Comparison of ENCODE assay signal across 9 cellular contexts in the genomic region with DNA sequence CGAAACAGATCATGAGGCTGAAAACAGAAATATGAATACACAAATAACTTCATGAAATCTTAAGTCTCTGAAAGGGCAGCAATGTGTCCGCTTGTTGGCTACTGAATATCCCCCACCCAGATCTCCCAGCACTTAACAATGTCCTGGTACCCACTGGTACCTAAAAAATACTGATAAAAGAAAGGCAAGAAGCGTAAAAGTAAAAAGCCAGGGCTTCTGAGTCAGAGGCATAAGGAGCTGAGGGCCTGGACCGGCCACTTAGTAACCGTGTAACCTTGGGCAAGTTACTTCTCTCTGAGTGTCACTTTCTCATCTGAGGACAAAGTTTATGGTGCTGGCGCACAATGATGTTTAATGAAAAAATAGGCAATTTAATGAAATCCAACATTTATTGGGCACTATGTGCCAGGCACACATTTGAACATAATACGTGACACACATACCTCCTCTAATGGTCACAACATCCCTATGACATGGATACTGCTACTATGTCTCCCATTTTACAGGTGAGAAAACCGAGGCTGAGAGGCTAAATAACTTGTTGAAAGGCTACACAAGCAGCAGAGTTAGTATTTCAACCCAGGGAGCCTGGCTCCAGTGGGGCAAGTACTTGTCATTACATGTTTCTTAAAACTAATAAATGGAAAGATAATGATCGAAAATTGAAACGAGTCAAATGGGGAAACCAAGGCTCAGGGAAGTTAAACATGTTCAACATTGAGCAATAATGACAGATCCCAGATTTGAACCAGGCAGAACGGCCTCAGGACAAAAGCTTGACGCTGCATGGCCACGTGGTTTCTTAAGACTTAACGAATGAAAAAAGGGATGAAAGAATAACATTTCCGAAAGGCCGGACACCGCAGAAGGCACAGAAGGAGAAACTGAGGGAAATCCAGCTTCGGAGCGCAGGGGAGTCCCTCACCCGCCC. TPM values are rescaled to one million over a fixed set of nuclear protein-coding genes. Genes with fewer than 3 reads are reported as not detected.
DNase-seq lines count a peak whose midpoint lies in the region; ATAC-seq and TF ChIP-seq lines count a peak whose summit lies in the region.
"Had no signal": no experiment of that assay in that cellular context is flagged by ENCODE, and none has a peak within 500 bp of the region (broad histone marks: within the 10 kb centered on the region; RNA-seq: fewer than 3 reads in every experiment).

No MANE protein-coding gene starts in this region.

- WGBS in IMR-90 (ENCODE audit: extremely low coverage in 2 of 2, insufficient read length in 1 of 2), 2 experiments, result 0% methylated on average over 10 of the region's 20 CpGs; no CpG with 5 or more reads in 1 of the 2 experiments

- no peak overlapping the region; the same call in 2 of the 3 replicates for H2BK15ac ChIP-seq in IMR-90 (ENCODE audit: low read depth, low read length)

- peak overlapping the region; percentile 100 for H3K4me2 ChIP-seq in IMR-90 (ENCODE audit: low read depth, low read length)

- peak overlapping the region; percentile 15 for H4K91ac ChIP-seq in IMR-90 (ENCODE audit: insufficient read depth, low read depth, low read length)

- dilution Hi-C loops in IMR-90 (cut with HindIII; ENCODE audit: low sequenced_read_pairs, unreplicated experiment), result no loop called here

- peak overlapping the region; percentile 88 for H3K23ac ChIP-seq in IMR-90 (ENCODE audit: low read depth, low read length)

- DNase-seq in CD4-positive, alpha-beta memory T cell, result no peak
- DNase-seq in IMR-90 (peak; percentile 33), ascending aorta (ENCODE audit: low spot score in 2 of 2) (peak in 1 of 2 donors; percentile 64), kidney tubule cell (ENCODE audit: low spot score) (peak; percentile 25), superior temporal gyrus (ENCODE audit: extremely low spot score) (peak; percentile 44), ureter (ENCODE audit: low spot score) (no peak)
- no peak for DNase-seq in activated CD4-positive, CD25-positive, alpha-beta regulatory T cell treated with anti-CD3 and anti-CD28 coated beads, Interleukin-2, amount 50 U/mL, for 72 hours

- peaks cover 13 to 49% of the 10 kb centered on the region in 2 experiments for H3K79me1 ChIP-seq in IMR-90 (ENCODE audit: low read depth in 1 of 2, low read length in 2 of 2)

- peaks cover 5% of the 10 kb centered on the region; the same call in 1 of the 2 replicates for H3K9me1 ChIP-seq in IMR-90 (ENCODE audit: insufficient read depth, low read length)

- peaks cover 16% of the 10 kb centered on the region for H3K36me3 ChIP-seq in CD4-positive, alpha-beta memory T cell (ENCODE audit: insufficient read depth, low read length)
- H3K36me3 ChIP-seq in IMR-90 (ENCODE audit: control insufficient read depth, insufficient read depth, low read length) (peaks cover 5% of the 10 kb centered on the region), ascending aorta (peaks cover 4% of the 10 kb centered on the region in 2 donors)

- H3K9me3 Mint-ChIP-seq in CD4-positive, alpha-beta memory T cell, result peaks cover 0 to 2% (median 0%) of the 10 kb centered on the region in 8 donors

- in situ Hi-C loops in IMR-90 (cut with MboI; ENCODE audit: low sequenced_read_pairs), result no loop called here

- peak overlapping the region; percentile 90 for H3K14ac ChIP-seq in IMR-90 (replicated peaks; ENCODE audit: low read depth, low read length)

- TF ChIP-seq POLR2A in IMR-90 (IDR thresholded peaks at IDR 0.05; ENCODE audit: low read depth, low read length), result no peak

- CTCF ChIA-PET in CD4-positive, alpha-beta memory T cell (lab: Charles Lee; ENCODE audit: partially characterized antibody), result interaction anchor here (0.6 kb wide), 1 partner anchor 221 kb away, joined by 5 read pairs; no protein-coding TSS in a partner anchor
- CTCF ChIA-PET in IMR-90 (lab: Yijun Ruan, JAX), result interaction anchor here (0.6 kb wide), 2 partner anchors 397 to 434 kb away, joined by 3 read pairs; no protein-coding TSS in a partner anchor

- H4K8ac ChIP-seq in IMR-90 (ENCODE audit: low read depth in 2 of 2, low read length in 2 of 2), result peak overlapping the region; percentile 19 to 64; a peak in 2 of 4 replicates

- H2BK5ac ChIP-seq in IMR-90 (ENCODE audit: low read depth, low read length, poor library complexity, severe bottlenecking), result peak overlapping the region; percentile 73

- peak overlapping the region; percentile 59 to 92 for H3K4me3 ChIP-seq in CD4-positive, alpha-beta memory T cell (ENCODE audit: low read length in 2 of 2)
- H3K4me3 ChIP-seq in IMR-90 (ENCODE audit: insufficient read depth, low read depth, low read length) (peak overlapping the region; percentile 70), ascending aorta (peak overlapping the region; percentile 66 to 69)

- peak overlapping the region; percentile 79; the same call in 1 of the 2 replicates for H4K5ac ChIP-seq in IMR-90 (ENCODE audit: low read depth, low read length)

- TF ChIP-seq CTCF in IMR-90 (conservative IDR thresholded peaks at IDR 0.05; ENCODE audit: low read depth, low read length) (no peak), ascending aorta (IDR thresholded peaks at IDR 0.05) (no peak)

- peak overlapping the region; percentile 95 to 100 (median 98) for H3K4me3 Mint-ChIP-seq in CD4-positive, alpha-beta memory T cell

- 0 out of 2 replicates have a peak, but pooled peaks cover 3% of the 10 kb centered on the region for H4K20me1 ChIP-seq in IMR-90 (ENCODE audit: insufficient read depth, low read length)

- H3K36me3 Mint-ChIP-seq in CD4-positive, alpha-beta memory T cell, result peaks cover 15 to 39% of the 10 kb centered on the region in 2 donors

- H2BK120ac ChIP-seq in IMR-90 (ENCODE audit: low read depth, low read length), result no peak overlapping the region

- H3K27ac Mint-ChIP-seq in CD4-positive, alpha-beta memory T cell, result peak overlapping the region; percentile 82 to 96 (median 94)

- peak overlapping the region; percentile 97 for H2AFZ ChIP-seq in IMR-90 (replicated peaks; ENCODE audit: low read length, poor library complexity)

- no peak overlapping the region for H2BK20ac ChIP-seq in IMR-90 (ENCODE audit: low read depth, low read length)

- TF ChIP-seq RAD21 in IMR-90 (IDR thresholded peaks at IDR 0.05; ENCODE audit: low read length), result no peak

- peak overlapping the region; percentile 85 for H3K27ac ChIP-seq in CD4-positive, alpha-beta memory T cell (ENCODE audit: low read depth, low read length)
- peak overlapping the region; percentile 82 for H3K27ac ChIP-seq in IMR-90 (ENCODE audit: insufficient read depth, low read length)
- H3K27ac ChIP-seq in ascending aorta, result peak overlapping the region; percentile 84 to 89

- ATAC-seq in IMR-90 (ENCODE audit: low read depth) (no peak), GM21515 (IDR thresholded peaks at IDR 0.05; ENCODE audit: unreplicated experiment) (no peak)

- peak overlapping the region; percentile 81 for H3K9ac ChIP-seq in IMR-90 (ENCODE audit: low read depth, low read length)

- no peaks in the 10 kb centered on the region for H3K9me3 ChIP-seq in CD4-positive, alpha-beta memory T cell (ENCODE audit: control insufficient read depth in 1 of 2, low read length in 2 of 2)
- no peaks in the 10 kb centered on the region for H3K9me3 ChIP-seq in IMR-90 (ENCODE audit: control insufficient read depth, insufficient read depth, low read length)
- no peaks in the 10 kb centered on the region for H3K9me3 ChIP-seq in ascending aorta

- H3K27me3 ChIP-seq in CD4-positive, alpha-beta memory T cell (ENCODE audit: insufficient read depth, low read length), result no peaks in the 10 kb centered on the region
- H3K27me3 ChIP-seq in IMR-90 (ENCODE audit: control insufficient read depth, insufficient read depth, low read length) (no peaks in the 10 kb centered on the region), ascending aorta (no peaks in the 10 kb centered on the region)

- H3K4ac ChIP-seq in IMR-90 (ENCODE audit: low read depth, low read length), result peak overlapping the region; percentile 86

- POLR2A ChIA-PET in CD4-positive, alpha-beta memory T cell (lab: Charles Lee; ENCODE audit: partially characterized antibody), result interaction anchor here (1.1 kb wide), 1 partner anchor 12 kb away, joined by 5 read pairs; no protein-coding TSS in a partner anchor
- POLR2A ChIA-PET in IMR-90 (lab: Charles Lee; ENCODE audit: unreplicated experiment), result no interaction called here

- peaks cover 46% of the 10 kb centered on the region for H3K4me1 ChIP-seq in CD4-positive, alpha-beta memory T cell (ENCODE audit: insufficient read depth, low read length)
- H3K4me1 ChIP-seq in IMR-90 (ENCODE audit: control insufficient read depth, insufficient read depth, low read length), result peaks cover 5% of the 10 kb centered on the region
- H3K4me1 ChIP-seq in ascending aorta, result peaks cover 9 to 16% of the 10 kb centered on the region in 2 donors

- H2AK5ac ChIP-seq in IMR-90 (ENCODE audit: low read depth, low read length), result peak overlapping the region; percentile 77

- BruUV-seq in IMR-90 (replicated peaks; lab: Mats Ljungman, UMichigan), result TSS peak; percentile 18

- peak overlapping the region; percentile 45 for H3K18ac ChIP-seq in IMR-90 (ENCODE audit: low read depth, low read length)

- intact Hi-C loops in CD4-positive, alpha-beta memory T cell (cut with micrococcal nuclease), result loop anchor here (1.0 to 10.0 kb wide), 5 partner anchors 7 to 1801 kb away; partner anchors contain the start of genes DNTTIP1, ELMO2, WFDC3 and YWHAB
- intact Hi-C loops in IMR-90 (cut with micrococcal nuclease), result loop anchor here (5.0 kb wide), 1 partner anchor 1726 kb away; the partner anchor contains the start of gene TOMM34
- intact Hi-C loops in ascending aorta (cut with DNase I), result loop anchor here (1.0 to 10.0 kb wide), 5 partner anchors 21 to 754 kb away; partner anchors contain the start of genes CD40, NCOA5, PCIF1 and SLC2A10

- H3K56ac ChIP-seq in IMR-90 (ENCODE audit: extremely low read depth, insufficient read depth, low read length), result peak overlapping the region; percentile 86

- H2AK9ac ChIP-seq in IMR-90 (replicated peaks; ENCODE audit: low read depth, low read length, poor library complexity), result peak overlapping the region; percentile 95

- peaks cover 34 to 54% (median 48%) of the 10 kb centered on the region in 4 donors for H3K4me1 Mint-ChIP-seq in CD4-positive, alpha-beta memory T cell

- H3K27me3 Mint-ChIP-seq in CD4-positive, alpha-beta memory T cell, result no peaks in the 10 kb centered on the region

RNA-seq across cellular contexts. Expression of gene TP53RK, which starts 0.8 kb away (rescaled TPM):
- total RNA-seq in CD4-positive, alpha-beta memory T cell, result 10 to 100 TPM; 25.7 to 29.4 TPM
- 10 to 100 TPM; 13.5 to 16.6 TPM for polyA plus RNA-seq in CD4-positive, alpha-beta memory T cell
- total RNA-seq in IMR-90 (2012; rRNA removed) (10.6 and 16.1 TPM in 2 replicates), ascending aorta (30.8 TPM), ureter (13.5 TPM)
- 8.7 and 9.0 TPM in 2 replicates for polyA plus RNA-seq in IMR-90 (2012; rRNA removed)
- polyA plus RNA-seq in IMR-90 (2012; cell fraction: cytosol; rRNA removed), result 7.0 and 8.1 TPM in 2 replicates
- polyA plus RNA-seq in IMR-90 (2012; cell fraction: nucleus; rRNA removed; ENCODE audit: low replicate concordance), result 2.5 and 3.0 TPM in 2 replicates

RNA-seq across cellular contexts. Expression of gene SLC2A10, which starts 21.0 kb away (rescaled TPM):
- total RNA-seq in CD4-positive, alpha-beta memory T cell, result not detected
- not detected for polyA plus RNA-seq in CD4-positive, alpha-beta memory T cell
- total RNA-seq in IMR-90 (2012; rRNA removed) (14.7 and 15.2 TPM in 2 replicates), ascending aorta (13.1 TPM), ureter (25.9 TPM)
- polyA plus RNA-seq in IMR-90 (2012; rRNA removed), result 22.0 TPM in 2 replicates
- polyA plus RNA-seq in IMR-90 (2012; cell fraction: cytosol; rRNA removed), result 15.4 and 26.3 TPM in 2 replicates
- polyA plus RNA-seq in IMR-90 (2012; cell fraction: nucleus; rRNA removed; ENCODE audit: low replicate concordance), result 21.8 and 22.7 TPM in 2 replicates
- total RNA-seq: T-helper 1 cell treated with Interleukin-12 subunit alpha and Interleukin-12 subunit beta and Interleukin-4 antibody, amounts not matched to agents 30 ng/mL and 1 ng/mL, for 36 hours had no signal

RNA-seq across cellular contexts. Expression of gene SLC13A3, which starts 37.2 kb away (rescaled TPM):
- total RNA-seq in CD4-positive, alpha-beta memory T cell, result under 1 TPM in 1 of 2 experiments, not detected in 1; 0.36 TPM
- not detected for polyA plus RNA-seq in CD4-positive, alpha-beta memory T cell
- 2.5 and 2.8 TPM in 2 replicates for total RNA-seq in IMR-90 (2012; rRNA removed)
- 3.9 and 4.2 TPM in 2 replicates for polyA plus RNA-seq in IMR-90 (2012; rRNA removed)
- polyA plus RNA-seq in IMR-90 (2012; cell fraction: cytosol; rRNA removed), result 2.6 and 2.9 TPM in 2 replicates
- 4.3 and 5.7 TPM in 2 replicates for polyA plus RNA-seq in IMR-90 (2012; cell fraction: nucleus; rRNA removed; ENCODE audit: low replicate concordance)
- not detected for total RNA-seq in ascending aorta
- total RNA-seq in ureter, result 5.1 TPM

Comparison
In these comparisons a context has a peak if more than half of its experiments do, and no peak if none do; other contexts are left out.
1. DNase-seq: peak in IMR-90 (single experiment), kidney tubule cell (single experiment) and superior temporal gyrus (single experiment); none in CD4-positive, alpha-beta memory T cell (0 of 5), activated CD4-positive, CD25-positive, alpha-beta regulatory T cell treated with anti-CD3 and anti-CD28 coated beads, Interleukin-2, amount 50 U/mL, for 72 hours (single experiment) and ureter (single experiment).
2. RNA of gene SLC2A10, which starts 21.0 kb away (total RNA-seq): 25.9 TPM in ureter (single experiment), 14.7 to 15.2 TPM in IMR-90 and 13.1 TPM in ascending aorta (single experiment); not detected in CD4-positive, alpha-beta memory T cell; every median in the first group is over 10 times any median in the second.
3. Peak in every context shown above with its lines, with median percentiles within 50 percentile points of each other: H3K27ac ChIP-seq and H3K4me3 ChIP-seq.